Comparison of ENCODE assay signal across 2 cellular contexts in genomic region chr14:57714487-57714899, GRCh38.
A peak's percentile ranks its signal among the peaks of the same experiment; 100 is the strongest.
TF ChIP-seq lines count a peak whose summit lies in the region.

No MANE protein-coding gene starts in this region.

TF ChIP-seq in GM23338, 12 proteins besides CTCF, POLR2A, EP300 and RAD21:
- peak; percentile 57; the same call in 1 of the 2 replicates for TF ChIP-seq NANOG (IDR thresholded peaks at IDR 0.05; ENCODE audit: borderline replicate concordance)
- no peak for TF ChIP-seq EZH2phosphoT487 (IDR thresholded peaks at IDR 0.05; ENCODE audit: unreplicated experiment)
- peak; percentile 93 for TF ChIP-seq ZNF462 (CRISPR knock-in tag; IDR thresholded peaks at IDR 0.05)
- no peak for TF ChIP-seq ZNF331 (CRISPR knock-in tag; IDR thresholded peaks at IDR 0.05; ENCODE audit: low read depth)

TF ChIP-seq in GM12878, 131 proteins besides CTCF, POLR2A, EP300 and RAD21:
- TF ChIP-seq TBL1XR1 (IDR thresholded peaks at IDR 0.05; ENCODE audit: low read depth, low read length) (no peak), E2F4 (IDR thresholded peaks at IDR 0.05; ENCODE audit: low read depth, low read length) (no peak), BMI1 (IDR thresholded peaks at IDR 0.05; ENCODE audit: borderline replicate concordance) (no peak), RCOR1 (conservative IDR thresholded peaks at IDR 0.05; ENCODE audit: low read depth, low read length) (no peak), ZNF24 (IDR thresholded peaks at IDR 0.05) (peak; percentile 81; the same call in 1 of the 2 replicates), CUX1 (IDR thresholded peaks at IDR 0.05; ENCODE audit: insufficient replicate concordance, low read depth, low read length) (no peak)
